In the genomic region with DNA sequence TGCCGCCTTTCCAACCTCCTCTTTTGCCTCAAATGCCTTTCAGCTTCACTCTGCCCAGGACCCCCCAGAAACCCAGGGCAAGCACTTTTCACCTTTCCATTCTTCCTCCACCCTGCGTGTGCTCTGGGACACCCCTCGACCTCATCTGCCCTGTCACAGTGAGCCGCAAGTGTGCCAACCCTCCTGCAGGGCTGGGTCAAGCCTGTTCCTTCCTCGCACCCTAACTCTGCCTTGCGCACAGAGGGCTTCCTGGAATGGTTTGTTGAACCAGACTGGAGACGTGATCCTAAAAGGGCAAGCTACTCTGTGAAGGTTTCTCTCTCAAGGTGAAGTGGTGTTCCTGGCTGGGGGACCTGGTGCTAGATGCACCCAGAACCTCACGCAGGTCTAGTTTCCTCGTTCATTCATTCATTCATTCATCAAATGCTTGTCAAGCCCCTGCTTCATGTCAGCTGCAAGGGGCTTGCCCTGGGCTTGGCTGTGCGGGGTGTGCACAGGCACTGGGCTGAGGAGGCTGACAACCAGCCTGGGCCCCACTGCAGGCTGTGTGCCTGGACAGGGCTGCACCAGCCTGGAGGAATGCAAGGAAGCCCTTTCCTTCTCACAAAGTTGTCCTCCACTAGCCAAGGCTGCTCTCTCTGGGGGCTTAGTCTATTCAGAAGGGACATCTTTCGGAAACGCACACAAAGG, we compare ENCODE assay signal across 1 cellular context.
TF ChIP-seq lines count a peak whose summit lies in the region.

No MANE protein-coding gene starts in this region.

TF ChIP-seq in IMR-90, 13 proteins besides CTCF, POLR2A, EP300 and RAD21:
- TF ChIP-seq RCOR1 (IDR thresholded peaks at IDR 0.05; ENCODE audit: insufficient replicate concordance, low read length) (no peak), SMC3 (IDR thresholded peaks at IDR 0.05; ENCODE audit: low read depth, low read length) (no peak), CEBPB (IDR thresholded peaks at IDR 0.05; ENCODE audit: low read depth, low read length) (no peak), MXI1 (IDR thresholded peaks at IDR 0.05; ENCODE audit: borderline replicate concordance, low read depth, low read length) (no peak), FOS (IDR thresholded peaks at IDR 0.05; ENCODE audit: low read depth, low read length) (no peak), MAZ (IDR thresholded peaks at IDR 0.05; ENCODE audit: borderline replicate concordance, low read depth, low read length) (no peak), NFE2L2 (IDR thresholded peaks at IDR 0.05; ENCODE audit: low read depth, low read length) (no peak), CHD1 (IDR thresholded peaks at IDR 0.05; ENCODE audit: low read depth, low read length) (no peak), BHLHE40 (IDR thresholded peaks at IDR 0.05; ENCODE audit: low read depth, low read length) (no peak), RFX5 (IDR thresholded peaks at IDR 0.05; ENCODE audit: low read depth, low read length) (no peak), MAFK (IDR thresholded peaks at IDR 0.05; ENCODE audit: low read depth, low read length) (no peak)
- TF ChIP-seq, protein P1, sequence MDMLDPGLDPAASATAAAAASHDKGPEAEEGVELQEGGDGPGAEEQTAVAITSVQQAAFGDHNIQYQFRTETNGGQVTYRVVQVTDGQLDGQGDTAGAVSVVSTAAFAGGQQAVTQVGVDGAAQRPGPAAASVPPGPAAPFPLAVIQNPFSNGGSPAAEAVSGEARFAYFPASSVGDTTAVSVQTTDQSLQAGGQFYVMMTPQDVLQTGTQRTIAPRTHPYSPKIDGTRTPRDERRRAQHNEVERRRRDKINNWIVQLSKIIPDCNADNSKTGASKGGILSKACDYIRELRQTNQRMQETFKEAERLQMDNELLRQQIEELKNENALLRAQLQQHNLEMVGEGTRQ (IDR thresholded peaks at IDR 0.05; ENCODE audit: low read depth, low read length), result no peak
- TF ChIP-seq, protein P2, sequence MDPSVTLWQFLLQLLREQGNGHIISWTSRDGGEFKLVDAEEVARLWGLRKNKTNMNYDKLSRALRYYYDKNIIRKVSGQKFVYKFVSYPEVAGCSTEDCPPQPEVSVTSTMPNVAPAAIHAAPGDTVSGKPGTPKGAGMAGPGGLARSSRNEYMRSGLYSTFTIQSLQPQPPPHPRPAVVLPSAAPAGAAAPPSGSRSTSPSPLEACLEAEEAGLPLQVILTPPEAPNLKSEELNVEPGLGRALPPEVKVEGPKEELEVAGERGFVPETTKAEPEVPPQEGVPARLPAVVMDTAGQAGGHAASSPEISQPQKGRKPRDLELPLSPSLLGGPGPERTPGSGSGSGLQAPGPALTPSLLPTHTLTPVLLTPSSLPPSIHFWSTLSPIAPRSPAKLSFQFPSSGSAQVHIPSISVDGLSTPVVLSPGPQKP (IDR thresholded peaks at IDR 0.05; ENCODE audit: borderline replicate concordance, low read depth, low read length), result no peak
